Comparison of ENCODE assay signal across 12 cellular contexts in the genomic region with DNA sequence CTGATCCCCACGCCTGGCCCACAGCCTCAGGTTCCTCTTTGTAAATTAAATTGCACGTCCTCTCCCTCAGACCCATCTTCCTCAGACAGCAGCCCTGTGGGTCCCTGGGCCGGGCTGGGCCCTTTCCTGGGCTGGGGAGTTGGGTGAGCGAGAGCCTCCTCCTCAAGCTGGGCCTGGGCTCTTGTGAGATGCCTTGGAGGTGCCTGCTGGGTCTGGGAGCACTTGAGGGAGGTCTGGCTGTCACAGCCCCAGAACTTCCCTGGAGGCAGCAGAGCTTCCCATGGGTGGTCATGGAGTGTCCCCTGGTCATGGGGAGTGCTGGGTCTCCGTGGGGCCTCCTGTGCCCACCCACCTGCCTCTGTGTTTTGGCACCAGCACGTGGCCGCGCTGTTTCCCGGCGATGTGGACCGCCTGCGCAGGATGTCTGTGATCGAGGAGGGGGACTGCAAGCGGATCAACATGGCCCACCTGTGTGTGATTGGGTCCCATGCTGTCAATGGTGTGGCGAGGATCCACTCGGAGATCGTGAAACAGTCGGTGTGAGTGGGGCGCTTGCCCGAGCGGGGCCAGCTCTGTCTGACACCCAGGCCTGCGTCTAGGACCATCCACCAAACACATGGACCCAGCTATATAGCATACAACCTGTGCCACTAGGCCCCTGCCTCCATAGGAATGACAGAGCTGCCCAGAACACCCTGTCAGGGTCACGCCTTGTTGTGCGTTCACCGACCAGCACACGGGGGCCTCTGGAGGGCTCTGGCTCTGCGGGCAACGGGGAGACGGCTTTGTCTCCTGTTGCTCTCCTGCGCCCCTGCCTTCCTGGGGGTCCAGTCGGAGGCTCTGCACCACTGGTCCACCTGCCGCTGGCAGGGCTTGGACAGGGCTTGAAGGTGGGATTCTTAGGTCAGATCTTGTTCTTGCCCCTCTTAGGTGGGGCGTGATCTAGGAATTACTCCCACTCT. TPM values are rescaled to one million over a fixed set of nuclear protein-coding genes. Genes with fewer than 3 reads are reported as not detected.
DNase-seq lines count a peak whose midpoint lies in the region; TF ChIP-seq lines count a peak whose summit lies in the region.
"Had no signal": no experiment of that assay in that cellular context is flagged by ENCODE, and none has a peak within 500 bp of the region (broad histone marks: within the 10 kb centered on the region; RNA-seq: fewer than 3 reads in every experiment).

No MANE protein-coding gene starts in this region.

- TF ChIP-seq EP300 in transverse colon (IDR thresholded peaks at IDR 0.05; ENCODE audit: low read depth): no peak

- H3K9me3 ChIP-seq in transverse colon: no peaks in the 10 kb centered on the region

- peaks cover 33% of the 10 kb centered on the region for H3K36me3 Mint-ChIP-seq in chondrocyte (ENCODE audit: low read depth)

- H3K4me3 ChIP-seq in transverse colon: no peak overlapping the region
- H3K4me3 ChIP-seq: smooth muscle cell had no signal

- TF ChIP-seq POLR2A in transverse colon (IDR thresholded peaks at IDR 0.05): no peak

- intact Hi-C loops in transverse colon (cut with DNase I; ENCODE audit: low total_unique reads): no loop called here

- DNase-seq in activated gamma-delta T cell treated with Interleukin-2 at 50 U/mL for 16 hours: peak; percentile 2
- DNase-seq in activated gamma-delta T cell (lab: John Stamatoyannopoulos, UW): no peak
- peak; percentile 81 for DNase-seq in chondrocyte (ENCODE audit: low spot score)
- DNase-seq in mesenteric fat pad (ENCODE audit: low spot score): peak; percentile 86
- DNase-seq in transverse colon: peak; percentile 7
- DNase-seq in HCEC 1CT: no peak
- no peak for DNase-seq in COLO829 (ENCODE audit: low spot score)
- no peak for DNase-seq in GOT3 (lab: John Stamatoyannopoulos, UW)
- DNase-seq: activated T-cell treated with anti-CD3 and anti-CD28 coated beads for 4 hours; effector CD4-positive, alpha-beta T cell; natural killer cell had no signal

- H3K36me3 ChIP-seq in transverse colon: peaks cover 0 to 62% (median 13%) of the 10 kb centered on the region in 4 donors

- no peaks in the 10 kb centered on the region for H3K4me1 Mint-ChIP-seq in chondrocyte (ENCODE audit: low read depth)

- no peaks in the 10 kb centered on the region for H3K27me3 ChIP-seq in transverse colon

- peak overlapping the region in 3 of 4 donors; percentile 13 to 31 (median 22) for H3K27ac ChIP-seq in transverse colon

- peaks cover 0 to 3% (median 1%) of the 10 kb centered on the region in 4 donors for H3K4me1 ChIP-seq in transverse colon

- no peaks in the 10 kb centered on the region for H3K9me3 Mint-ChIP-seq in chondrocyte (ENCODE audit: low read depth)
- H3K9me3 Mint-ChIP-seq: natural killer cell had no signal

- H3K27ac Mint-ChIP-seq in chondrocyte (ENCODE audit: unreplicated experiment): no peak overlapping the region
- H3K27ac Mint-ChIP-seq: natural killer cell had no signal

- WGBS in transverse colon (ENCODE audit: low coverage in 1 of 2), 2 donors: 97% methylated on average over 24 of the region's 33 CpGs; no CpG with 5 or more reads in 1 of the 2 donors

- H3K27me3 Mint-ChIP-seq in chondrocyte (ENCODE audit: low read depth): no peaks in the 10 kb centered on the region

- TF ChIP-seq CTCF in chondrocyte (IDR thresholded peaks at IDR 0.05) (no peak), transverse colon (IDR thresholded peaks at IDR 0.05) (no peak)

- H3K4me3 Mint-ChIP-seq in chondrocyte (ENCODE audit: unreplicated experiment): no peak overlapping the region
- H3K4me3 Mint-ChIP-seq: natural killer cell had no signal

- in situ Hi-C loops in transverse colon (cut with MboI; ENCODE audit: low pct_ligation_motif_present in 1 of 4, low pct_unique_long_range_greater_than_20kb in 1 of 4, low sequenced_read_pairs in 3 of 4): loop anchor here in 1 of 4 donors (25.0 kb wide), 1 partner anchor 94 kb away; a partner anchor contains a TSS

RNA-seq across cellular contexts. Expression of a gene that starts 33.0 kb away (rescaled TPM):
- total RNA-seq in chondrocyte (130 to 171 TPM (median 170 TPM) in 3 replicates), mesenteric fat pad (121 TPM), transverse colon (100 to 1,000 TPM; 195 to 554 (median 359) TPM)

Comparison
In these comparisons a context has a peak if more than half of its experiments do, and no peak if none do; other contexts are left out.
1. DNase-seq: peak in activated gamma-delta T cell treated with Interleukin-2 at 50 U/mL for 16 hours (single experiment), chondrocyte (single experiment), mesenteric fat pad (single experiment) and transverse colon (single experiment); none in activated gamma-delta T cell (single experiment), HCEC 1CT (single experiment), COLO829 (single experiment) and GOT3 (single experiment).